Comparison of ENCODE assay signal across 27 cellular contexts in the genomic region with DNA sequence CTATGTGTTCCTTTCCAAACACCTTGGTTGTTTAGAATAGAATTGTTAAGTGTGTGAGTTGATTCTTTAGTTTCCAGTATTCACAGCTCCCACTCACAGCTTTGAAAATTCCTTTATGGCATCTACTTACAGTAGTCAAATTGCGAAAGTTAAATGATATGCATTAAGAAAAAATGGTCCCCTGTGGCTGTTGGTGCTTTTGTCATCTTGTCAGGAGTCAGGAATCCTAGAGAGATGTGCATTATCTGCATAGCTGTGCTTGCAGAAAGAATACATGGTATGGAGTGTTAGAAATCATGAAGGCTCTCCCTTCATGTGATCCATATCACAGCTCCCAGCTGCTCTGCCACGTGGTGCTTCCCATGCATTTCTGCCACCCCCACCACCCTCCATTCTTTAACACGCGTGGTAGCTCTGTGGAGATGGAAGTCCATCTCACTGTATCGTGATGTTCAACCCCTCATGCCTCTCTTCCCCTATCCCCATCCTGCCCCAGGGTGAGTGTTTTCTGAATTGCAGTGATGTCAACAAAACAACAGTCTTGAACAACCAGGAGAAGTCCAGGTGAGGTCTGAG. TPM values are rescaled to one million over a fixed set of nuclear protein-coding genes. Genes with fewer than 3 reads are reported as not detected.
DNase-seq lines count a peak whose midpoint lies in the region; ATAC-seq, FAIRE-seq and TF ChIP-seq lines count a peak whose summit lies in the region.
"Had no signal": no experiment of that assay in that cellular context is flagged by ENCODE, and none has a peak within 500 bp of the region (broad histone marks: within the 10 kb centered on the region; RNA-seq: fewer than 3 reads in every experiment).

No MANE protein-coding gene starts in this region.

- TF ChIP-seq RAD21 in HepG2 (CRISPR knock-in tag; IDR thresholded peaks at IDR 0.05) (no peak), neural cell (conservative IDR thresholded peaks at IDR 0.05) (peak; percentile 49)

- H3K9me3 ChIP-seq in HepG2 (ENCODE audit: low read length) (no peaks in the 10 kb centered on the region), right lobe of liver (no peaks in the 10 kb centered on the region), neural cell (ENCODE audit: low read length) (no peaks in the 10 kb centered on the region)
- H3K9me3 ChIP-seq: A549, BE2C, BLaER1 had no signal

- no peaks in the 10 kb centered on the region for H3F3A ChIP-seq in neural cell (ENCODE audit: insufficient read depth, low read length, poor library complexity, severe bottlenecking)

- H2AFZ ChIP-seq in HepG2 (ENCODE audit: low read length) (no peak overlapping the region), neural cell (ENCODE audit: low read depth, low read length) (no peak overlapping the region)

- TF ChIP-seq EP300 in HepG2 (IDR thresholded peaks at IDR 0.05; ENCODE audit: low read depth in 2 of 2, low read length in 2 of 2) (no peak), HepG2 (CRISPR knock-in tag; IDR thresholded peaks at IDR 0.05; ENCODE audit: borderline replicate concordance) (no peak), neural cell (conservative IDR thresholded peaks at IDR 0.05; ENCODE audit: poor library complexity, severe bottlenecking) (peak; percentile 94)

- H3K36me3 ChIP-seq in HepG2 (replicated peaks in 1 of 2; ENCODE audit: control insufficient read depth in 1 of 2, insufficient read depth in 2 of 2, low read length in 2 of 2) (no peaks in the 10 kb centered on the region), right lobe of liver (no peaks in the 10 kb centered on the region), neural cell (ENCODE audit: insufficient read depth, low read length) (no peaks in the 10 kb centered on the region)
- H3K36me3 ChIP-seq: BE2C, BLaER1 had no signal

- H4K20me1 ChIP-seq in HepG2 (ENCODE audit: insufficient read depth, low read length) (no peaks in the 10 kb centered on the region), neural cell (ENCODE audit: insufficient read depth) (no peaks in the 10 kb centered on the region)
- H4K20me1 ChIP-seq: BLaER1 had no signal

- TF ChIP-seq CTCF in HepG2 (CRISPR knock-in tag; IDR thresholded peaks at IDR 0.05) (no peak), right lobe of liver (IDR thresholded peaks at IDR 0.05) (no peak), neural cell (IDR thresholded peaks at IDR 0.05; ENCODE audit: poor library complexity, severe bottlenecking) (no peak)

- no peak for TF ChIP-seq POLR2A in HepG2 (IDR thresholded peaks at IDR 0.05; ENCODE audit: insufficient read depth in 1 of 2, low read depth in 2 of 2, low read length in 2 of 2)
- TF ChIP-seq POLR2A in right lobe of liver (IDR thresholded peaks at IDR 0.05) = no peak

- H3K4me3 ChIP-seq in HepG2 (replicated peaks in 1 of 3; ENCODE audit: insufficient read depth in 1 of 3, low read depth in 2 of 3, low read length in 3 of 3) (no peak overlapping the region), right lobe of liver (no peak overlapping the region), neural cell (ENCODE audit: low read length) (peak overlapping the region; percentile 50)
- H3K4me3 ChIP-seq: A549, BLaER1, GM12878 had no signal

- ATAC-seq in HepG2 (no peak), right lobe of liver (no peak)
- ATAC-seq: A549, GM12878 had no signal

- H3K79me2 ChIP-seq in HepG2 (ENCODE audit: insufficient read depth, low read length) (no peaks in the 10 kb centered on the region), neural cell (replicated peaks; ENCODE audit: insufficient read depth, low read length) (no peaks in the 10 kb centered on the region)

- H3K9ac ChIP-seq in HepG2 (ENCODE audit: insufficient read depth, low read depth, low read length) (no peak overlapping the region), neural cell (ENCODE audit: low read length) (peak overlapping the region; percentile 48)
- H3K9ac ChIP-seq: BLaER1 had no signal

- WGBS in HepG2 (ENCODE audit: low lambda C conversion rate) = 2% methylated on average over 5 of the region's 5 CpGs
- 69% methylated on average over 5 of the region's 5 CpGs for WGBS in right lobe of liver (ENCODE audit: insufficient coverage, low coverage, low lambda C conversion rate, missing lambda C conversion rate)

- no peaks in the 10 kb centered on the region for H3K27me3 ChIP-seq in HepG2 (ENCODE audit: control insufficient read depth in 1 of 2, insufficient read depth in 2 of 2, low read length in 2 of 2)
- H3K27me3 ChIP-seq in right lobe of liver = no peaks in the 10 kb centered on the region
- H3K27me3 ChIP-seq in neural cell (ENCODE audit: insufficient read depth, low read depth, low read length) = no peaks in the 10 kb centered on the region
- H3K27me3 ChIP-seq: BLaER1 had no signal

- POLR2A ChIA-PET in HepG2 (lab: Yijun Ruan, JAX) = no interaction called here

- no peaks in the 10 kb centered on the region for H3K9me2 ChIP-seq in neural cell (ENCODE audit: insufficient read depth, low read length)

- no peak for DNase-seq in HepG2 (ENCODE audit: low spot score)
- DNase-seq in right lobe of liver = no peak
- no peak for DNase-seq in stimulated activated CD4-positive, alpha-beta T cell treated with anti-CD3 and anti-CD28 coated beads, Interleukin-4, amount 100 ng/mL, for 4 hours
- DNase-seq in hepatic stellate cell (ENCODE audit: low spot score) = no peak
- DNase-seq: ACHN; BE2C; C1 segment of cervical spinal cord; CD4-positive, alpha-beta memory T cell; CD4-positive, CD25-positive, alpha-beta regulatory T cell; CD8-positive, alpha-beta memory T cell; COR-L47; DMS 273 treated with DMSO at 0.1 percent for 48 hours; DMS153; DMS53; DMS79; DND-41; EL; GDM1 had no signal

- H3K4me1 ChIP-seq in HepG2 (ENCODE audit: insufficient read depth, low read length) = no peaks in the 10 kb centered on the region
- no peaks in the 10 kb centered on the region for H3K4me1 ChIP-seq in right lobe of liver
- H3K4me1 ChIP-seq: A549, BE2C, BLaER1 had no signal

- CTCF ChIA-PET in HepG2 (lab: Yijun Ruan, JAX; ENCODE audit: low intra/inter-chr PET ratio, low total read pairs) = no interaction called here

- no peak for FAIRE-seq in HepG2 (lab: Jason Lieb, UNC)
- FAIRE-seq: A549, GM12878, GM12892, GM18507 had no signal

- intact Hi-C loops in HepG2 (cut with micrococcal nuclease; ENCODE audit: unreplicated experiment) (no loop called here), right lobe of liver (cut with DNase I) (no loop called here)

- H3K27ac ChIP-seq in HepG2 (ENCODE audit: extremely low read length, insufficient read depth, low read length) (no peak overlapping the region), right lobe of liver (no peak overlapping the region), neural cell (ENCODE audit: low read length) (peak overlapping the region; percentile 91)
- H3K27ac ChIP-seq: 22Rv1, A549, BLaER1 had no signal

- H3K4me2 ChIP-seq in HepG2 (ENCODE audit: low read depth, low read length) (no peak overlapping the region), neural cell (ENCODE audit: low read length) (peak overlapping the region; percentile 64)
- H3K4me2 ChIP-seq: A549, BLaER1 had no signal

- no TSS peak for BruUV-seq in HepG2 (replicated peaks; lab: Mats Ljungman, UMichigan)

- in situ Hi-C loops in HepG2 (cut with HindIII; ENCODE audit: extremely low pct_ligation_motif_present, low pct_unique_long_range_greater_than_20kb) = no loop called here

TF ChIP-seq in HepG2, 621 proteins besides CTCF, POLR2A, EP300 and RAD21 (continues in another document):
- no peak for TF ChIP-seq ZSCAN12 (CRISPR knock-in tag; IDR thresholded peaks at IDR 0.05)

TF ChIP-seq in neural cell, 6 proteins besides CTCF, POLR2A, EP300 and RAD21 (continues in another document):
- peak; percentile 36 for TF ChIP-seq SMC3 (conservative IDR thresholded peaks at IDR 0.05; ENCODE audit: poor library complexity)
- peak; percentile 84 for TF ChIP-seq POLR2AphosphoS5 (IDR thresholded peaks at IDR 0.05)
- peak; percentile 23 for TF ChIP-seq TAF1 (IDR thresholded peaks at IDR 0.05; ENCODE audit: low read depth)
- TF ChIP-seq MXI1 (conservative IDR thresholded peaks at IDR 0.05; ENCODE audit: poor library complexity, severe bottlenecking) = peak; percentile 55
- TF ChIP-seq EZH2 (IDR thresholded peaks at IDR 0.05; ENCODE audit: borderline replicate concordance, insufficient read depth, low read length, poor library complexity, severe bottlenecking) = no peak

RNA-seq across cellular contexts. Expression of gene CTTNBP2, which starts 29.2 kb away (rescaled TPM):
- not detected in 2 replicates for total RNA-seq in HepG2 (2016; rRNA removed; fragmentation: Illumina TruSeq; extraction: Trizol)
- not detected in 2 replicates for total RNA-seq in HepG2 (2016; cell fraction: cytosol; rRNA removed; fragmentation: Illumina TruSeq; extraction: Trizol; ENCODE audit: low read depth)
- not detected in 2 replicates for total RNA-seq in HepG2 (2016; cell fraction: insoluble cytoplasmic fraction; rRNA removed; fragmentation: Illumina TruSeq; extraction: Trizol)
- not detected in 2 replicates for total RNA-seq in HepG2 (2016; cell fraction: membrane; rRNA removed; fragmentation: Illumina TruSeq; extraction: Trizol)
- total RNA-seq in HepG2 (2016; cell fraction: nucleus; rRNA removed; fragmentation: Illumina TruSeq; extraction: Trizol) = not detected in 2 replicates
- polyA plus RNA-seq in HepG2 (2011; rRNA removed) = not detected in 2 replicates
- polyA plus RNA-seq in HepG2 (2011; cell fraction: cytosol; rRNA removed) = not detected in 2 replicates
- not detected in 2 replicates for polyA plus RNA-seq in HepG2 (2011; cell fraction: nucleus; rRNA removed)
- not detected in 2 replicates for polyA plus RNA-seq in HepG2 (2012)
- not detected in 2 replicates for polyA plus RNA-seq in HepG2 (2016; cell fraction: cytosol; fragmentation: Illumina TruSeq; extraction: Trizol; ENCODE audit: low read depth)
- polyA plus RNA-seq in HepG2 (2016; cell fraction: insoluble cytoplasmic fraction; fragmentation: Illumina TruSeq; extraction: Trizol; ENCODE audit: low read depth) = not detected in 2 replicates
- not detected in 2 replicates for polyA plus RNA-seq in HepG2 (2016; cell fraction: membrane; fragmentation: Illumina TruSeq; extraction: Trizol; ENCODE audit: low read depth)
- polyA plus RNA-seq in HepG2 (2016; cell fraction: nucleus; fragmentation: Illumina TruSeq; extraction: Trizol; ENCODE audit: insufficient read depth, low read depth) = not detected in 2 replicates
- 1.4 TPM in 1 of 2 replicates, not detected in the other for polyA minus RNA-seq in HepG2 (2011; rRNA and poly(A)+ RNA removed; ENCODE audit: low replicate concordance)
- polyA minus RNA-seq in HepG2 (2011; cell fraction: cytosol; rRNA and poly(A)+ RNA removed) = not detected in 2 replicates
- polyA minus RNA-seq in HepG2 (2011; cell fraction: nucleus; rRNA and poly(A)+ RNA removed) = not detected in 2 replicates
- total RNA-seq in right lobe of liver = 1 to 10 TPM in 5 of 6 experiments, under 1 TPM in 1; 0.31 to 3.0 (median 1.9) TPM
- 35.2 and 53.5 TPM in 2 replicates for polyA plus RNA-seq in neural cell
- polyA minus RNA-seq in neural cell = 59.2 and 66.0 TPM in 2 replicates
- total RNA-seq: A172; CD4-positive, alpha-beta memory T cell; CD4-positive, CD25-positive, alpha-beta regulatory T cell; CD8-positive, alpha-beta memory T cell; G401; GM12878 had no signal
- polyA plus RNA-seq: CD4-positive, alpha-beta memory T cell; CD4-positive, CD25-positive, alpha-beta regulatory T cell; CD8-positive, alpha-beta memory T cell had no signal
